In the genomic region with DNA sequence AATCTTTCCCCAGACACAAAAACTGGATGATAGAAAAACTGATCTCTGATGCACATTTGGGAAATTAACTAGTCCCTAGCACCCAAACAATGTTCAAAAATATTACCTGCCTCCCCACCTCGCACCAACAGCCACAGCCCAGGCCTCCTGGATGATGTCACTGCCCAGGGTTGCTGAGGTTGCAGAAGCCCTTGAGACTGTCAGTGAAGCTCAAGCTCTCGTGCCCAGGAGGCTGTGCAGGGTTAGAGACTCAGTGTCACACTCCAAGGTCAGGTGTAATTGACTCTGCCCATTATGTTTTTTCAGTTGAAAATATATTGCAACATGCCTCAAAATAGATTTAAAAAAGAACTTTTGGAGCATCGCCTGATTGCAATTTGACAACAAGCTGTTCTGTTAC, we compare ENCODE assay signal across 27 cellular contexts.
"Had no signal": no experiment of that assay in that cellular context is flagged by ENCODE, and none has a peak within 500 bp of the region (broad histone marks: within the 10 kb centered on the region; RNA-seq: fewer than 3 reads in every experiment).

No MANE protein-coding gene starts in this region.

- H3K27ac ChIP-seq: left lung, lower lobe of right lung, pancreas, prostate gland, skin epidermis, stomach, testis, thyroid gland, transverse colon, upper lobe of left lung, vagina had no signal

- DNase-seq: immature natural killer cell; kidney; left colon; left lung; lower lobe of right lung; mammary epithelial cell; mesenchymal stem cell; naive thymus-derived CD8-positive, alpha-beta T cell; nucleus accumbens; pancreas; retina; right cardiac atrium; stimulated activated CD4-positive, alpha-beta T cell treated with anti-CD3 and anti-CD28 coated beads, Interleukin-12 subunit alpha, Interleukin-12 subunit beta, amount 100 ng/mL, for 4 hours; stimulated activated CD4-positive, alpha-beta T cell treated with anti-CD3 and anti-CD28 coated beads, Interleukin-15, amount 100 ng/mL, for 24 hours; stimulated activated CD4-positive, alpha-beta T cell treated with anti-CD3 and anti-CD28 coated beads, Interleukin-2, amount 100 ng/mL, for 24 hours; stimulated activated CD4-positive, alpha-beta T cell treated with anti-CD3 and anti-CD28 coated beads, Interleukin-4, amount 100 ng/mL, for 1 hour; stimulated activated naive B cell treated with anti-CD40 and anti-IgM and Interleukin-4, amounts not matched to agents 10 μg/mL and 1 μg/mL and 100 μg/mL, for 72 hours; stimulated activated naive CD8-positive, alpha-beta T cell treated with anti-CD3 and anti-CD28 coated beads, Interleukin-15, Interleukin-2, amounts not matched to agents 100 U/mL and 50 U/mL, for 24 hours; stomach; testis; thyroid gland; transverse colon; upper lobe of left lung had no signal

- H3K9me3 ChIP-seq: left lung, lower lobe of right lung, pancreas, prostate gland, stomach, testis, thyroid gland, transverse colon, upper lobe of left lung, vagina had no signal

- H3K4me3 ChIP-seq: left lung, lower lobe of right lung, pancreas, prostate gland, skin epidermis, stomach, testis, thyroid gland, transverse colon, upper lobe of left lung, vagina had no signal

- H3K27me3 ChIP-seq: left lung, testis, thyroid gland, transverse colon, upper lobe of left lung, vagina had no signal

- H3K4me1 ChIP-seq: left lung, lower lobe of right lung, pancreas, prostate gland, stomach, testis, thyroid gland, transverse colon, upper lobe of left lung, vagina had no signal

- FAIRE-seq: kidney, pancreas had no signal

- ATAC-seq: left colon; left lung; lower lobe of right lung; naive thymus-derived CD8-positive, alpha-beta T cell; pancreas; right cardiac atrium; sciatic nerve; stimulated activated naive B cell treated with anti-CD40 and anti-IgM and Interleukin-4, amounts not matched to agents 10 μg/mL and 1 μg/mL and 100 μg/mL, for 72 hours; stimulated activated naive CD8-positive, alpha-beta T cell treated with anti-CD3 and anti-CD28 coated beads, Interleukin-15, Interleukin-2, amounts not matched to agents 100 U/mL and 50 U/mL, for 24 hours had no signal
